In genomic region chr11:128039140-128040021, GRCh38 we compare ENCODE assay signal across 8 cellular contexts.
DNase-seq lines count a peak whose midpoint lies in the region; ATAC-seq and TF ChIP-seq lines count a peak whose summit lies in the region.

No MANE protein-coding gene starts in this region.

- H3K9me3 Mint-ChIP-seq in glutamatergic neuron (ENCODE audit: unreplicated experiment) = no peaks in the 10 kb centered on the region

- H3K27ac Mint-ChIP-seq in glutamatergic neuron (ENCODE audit: unreplicated experiment) = no peak overlapping the region

- no peaks in the 10 kb centered on the region for H3K27me3 Mint-ChIP-seq in glutamatergic neuron (ENCODE audit: unreplicated experiment)

- TF ChIP-seq CTCF in glutamatergic neuron (IDR thresholded peaks at IDR 0.05; ENCODE audit: partially characterized antibody, unreplicated experiment) = peak; percentile 45

- no peak overlapping the region for H3K4me3 Mint-ChIP-seq in glutamatergic neuron (ENCODE audit: unreplicated experiment)

- peak; percentile 98 for ATAC-seq in GM18511 (IDR thresholded peaks at IDR 0.05; ENCODE audit: unreplicated experiment)
- peak; percentile 94 for ATAC-seq in HG02884 (IDR thresholded peaks at IDR 0.05; ENCODE audit: unreplicated experiment)

- DNase-seq in NOMO-1 treated with DMSO at 0.1 percent for 48 hours (lab: John Stamatoyannopoulos, UW; ENCODE audit: unreplicated experiment) (peak; percentile 99), glutamatergic neuron (no peak), midbrain (lab: John Stamatoyannopoulos, UW) (no peak), LoVo (ENCODE audit: low spot score) (no peak)
- DNase-seq in activated T-cell treated with anti-CD3 and anti-CD28 coated beads, Interleukin-2, amount 50 U/mL, for 1 hour = peak; percentile 71
- peak; percentile 47 to 71 (median 68) for DNase-seq in stimulated activated CD4-positive, alpha-beta T cell treated with anti-CD3 and anti-CD28 coated beads, TNF-alpha, amount 100 ng/mL, for 48 hours (ENCODE audit: low read depth in 3 of 3)

- H3K36me3 Mint-ChIP-seq in glutamatergic neuron (ENCODE audit: unreplicated experiment) = no peaks in the 10 kb centered on the region

- no peaks in the 10 kb centered on the region for H3K4me1 Mint-ChIP-seq in glutamatergic neuron (ENCODE audit: low read depth, unreplicated experiment)

Comparison
In these comparisons a context has a peak if more than half of its experiments do, and no peak if none do; other contexts are left out.
1. DNase-seq: peak in NOMO-1 treated with DMSO at 0.1 percent for 48 hours (single experiment), activated T-cell treated with anti-CD3 and anti-CD28 coated beads, Interleukin-2, amount 50 U/mL, for 1 hour (single experiment) and stimulated activated CD4-positive, alpha-beta T cell treated with anti-CD3 and anti-CD28 coated beads, TNF-alpha, amount 100 ng/mL, for 48 hours (3 of 3); none in glutamatergic neuron (single experiment), midbrain (single experiment) and LoVo (single experiment).